In genomic region chr16:2155091-2156024, GRCh38 we compare ENCODE assay signal across 8 cellular contexts. TPM values are rescaled to one million over a fixed set of nuclear protein-coding genes. Genes with fewer than 3 reads are reported as not detected.
DNase-seq lines count a peak whose midpoint lies in the region; ATAC-seq, FAIRE-seq and TF ChIP-seq lines count a peak whose summit lies in the region.

Gene TRAF7, plus strand, starts transcription at chr16:2155782. Its CDS starts 8,139 bp downstream, at chr16:2163921.

- peaks cover 3% of the 10 kb centered on the region for H3K36me3 Mint-ChIP-seq in chondrocyte (ENCODE audit: low read depth)

- H3K4me3 ChIP-seq in keratinocyte (ENCODE audit: control insufficient read depth in 2 of 3, extremely low read depth in 1 of 3, insufficient read depth in 2 of 3, low read depth in 1 of 3, low read length in 3 of 3), result peak within 1 kb of the TSS; percentile 91 to 94 (median 93)

- H3K9me1 ChIP-seq in keratinocyte (ENCODE audit: control insufficient read depth, extremely low read depth, insufficient read depth, low read length), result peaks cover 11% of the 10 kb centered on the region

- peaks cover 74% of the 10 kb centered on the region for H3K4me1 Mint-ChIP-seq in chondrocyte (ENCODE audit: low read depth)

- ATAC-seq in HG03439 (IDR thresholded peaks at IDR 0.05; ENCODE audit: unreplicated experiment), result peak; percentile 83

- peak within 1 kb of the TSS; percentile 94 for H3K9ac ChIP-seq in keratinocyte (ENCODE audit: control insufficient read depth, extremely low read depth, insufficient read depth, low read length)

- H2AFZ ChIP-seq in keratinocyte (ENCODE audit: control insufficient read depth, low read length), result no peak within 1 kb of the TSS

- peaks cover 19 to 31% of the 10 kb centered on the region in 2 experiments for H3K36me3 ChIP-seq in keratinocyte (ENCODE audit: control insufficient read depth in 2 of 2, extremely low read depth in 1 of 2, insufficient read depth in 2 of 2, low read length in 2 of 2)

- H3K27ac ChIP-seq in keratinocyte (ENCODE audit: control insufficient read depth, insufficient read depth, low read length), result peak within 1 kb of the TSS; percentile 79

- TF ChIP-seq CTCF in chondrocyte (IDR thresholded peaks at IDR 0.05) (no peak), keratinocyte (optimal IDR thresholded peaks at IDR 0.05 in 1 of 3, IDR thresholded peaks at IDR 0.05 in 1 of 3, conservative IDR thresholded peaks at IDR 0.05 in 1 of 3; ENCODE audit: extremely low read depth in 1 of 3, insufficient read depth in 2 of 3, low read length in 3 of 3) (no peak)

- no peaks in the 10 kb centered on the region for H3K9me3 Mint-ChIP-seq in chondrocyte (ENCODE audit: low read depth)

- DNase-seq in AML-193 (lab: John Stamatoyannopoulos, UW) (peak; percentile 99), NCI-H510A treated with DMSO at 0.1 percent for 48 hours (lab: John Stamatoyannopoulos, UW) (peak; percentile 94), chondrocyte (ENCODE audit: low spot score) (peak; percentile 99), keratinocyte (ENCODE audit: low read depth, low spot score) (peak; percentile 100)
- peak; percentile 94 to 96 for DNase-seq in activated CD4-positive, alpha-beta T cell treated with anti-CD3 and anti-CD28 coated beads for 24 hours (ENCODE audit: low read depth in 2 of 2)
- peak; percentile 91 to 96 for DNase-seq in stimulated activated CD4-positive, alpha-beta T cell treated with anti-CD3 and anti-CD28 coated beads, Interleukin-15, amount 100 ng/mL, for 1 hour (ENCODE audit: low read depth in 1 of 2, low spot score in 1 of 2)

- peak within 1 kb of the TSS; percentile 89 for H3K27ac Mint-ChIP-seq in chondrocyte (ENCODE audit: unreplicated experiment)

- H3K9me3 ChIP-seq in keratinocyte (ENCODE audit: control insufficient read depth, low read depth, low read length), result no peaks in the 10 kb centered on the region

- dilution Hi-C loops in keratinocyte (cut with MboI; ENCODE audit: extremely low pct_ligation_motif_present, low sequenced_read_pairs), result no loop called here

- peak within 1 kb of the TSS; percentile 93 for H3K4me2 ChIP-seq in keratinocyte (ENCODE audit: control insufficient read depth, extremely low read depth, insufficient read depth, low read depth, low read length)

- FAIRE-seq in keratinocyte (lab: Jason Lieb, UNC), result peak; percentile 85

- peak within 1 kb of the TSS; percentile 91 for H3K4me3 Mint-ChIP-seq in chondrocyte (ENCODE audit: unreplicated experiment)

- no peaks in the 10 kb centered on the region for H3K27me3 Mint-ChIP-seq in chondrocyte (ENCODE audit: low read depth)

- peaks cover 46% of the 10 kb centered on the region for H4K20me1 ChIP-seq in keratinocyte (ENCODE audit: control insufficient read depth, extremely low read depth, insufficient read depth, low read length)

- peaks cover 70% of the 10 kb centered on the region for H3K79me2 ChIP-seq in keratinocyte (ENCODE audit: control insufficient read depth, insufficient read depth, low read length)

- peak; percentile 100 for TF ChIP-seq POLR2A in GM19193 (IDR thresholded peaks at IDR 0.05; ENCODE audit: extremely low read depth, insufficient read depth, insufficient read length)

- H3K4me1 ChIP-seq in keratinocyte (ENCODE audit: control insufficient read depth, extremely low read depth, insufficient read depth, low read length), result peaks cover 58% of the 10 kb centered on the region

- H3K27me3 ChIP-seq in keratinocyte (ENCODE audit: control insufficient read depth, extremely low read depth, insufficient read depth, low read length), result no peaks in the 10 kb centered on the region

RNA-seq across cellular contexts. Expression of gene TRAF7, which starts in this region (rescaled TPM):
- 62.1 to 71.3 TPM (median 63.4 TPM) in 3 replicates for total RNA-seq in chondrocyte
- 38.4 to 52.1 TPM (median 45.9 TPM) in 3 replicates for polyA plus RNA-seq in keratinocyte
- polyA plus RNA-seq in keratinocyte (2011; ENCODE audit: low read depth), result 28.3 TPM
- 37.3 and 68.2 TPM in 2 replicates for polyA plus RNA-seq in keratinocyte (2011; cell fraction: cytosol; rRNA removed)
- polyA plus RNA-seq in keratinocyte (2011; cell fraction: nucleus; rRNA removed), result 51.7 and 65.5 TPM in 2 replicates
- 41.9 and 72.5 TPM in 2 replicates for polyA plus RNA-seq in keratinocyte (2012; ENCODE audit: low replicate concordance)
- 54.2 to 122 TPM (median 60.8 TPM) in 3 replicates for polyA minus RNA-seq in keratinocyte
- polyA minus RNA-seq in keratinocyte (2011; cell fraction: cytosol; rRNA and poly(A)+ RNA removed), result 96.1 TPM
- 35.2 and 37.6 TPM in 2 replicates for polyA minus RNA-seq in keratinocyte (2011; cell fraction: nucleus; rRNA and poly(A)+ RNA removed)

Comparison
In these comparisons a context has a peak if more than half of its experiments do, and no peak if none do; other contexts are left out.
1. Peak in every context shown above with its lines: DNase-seq, ATAC-seq, H3K4me3 ChIP-seq and H3K27ac ChIP-seq.